In the genomic region with DNA sequence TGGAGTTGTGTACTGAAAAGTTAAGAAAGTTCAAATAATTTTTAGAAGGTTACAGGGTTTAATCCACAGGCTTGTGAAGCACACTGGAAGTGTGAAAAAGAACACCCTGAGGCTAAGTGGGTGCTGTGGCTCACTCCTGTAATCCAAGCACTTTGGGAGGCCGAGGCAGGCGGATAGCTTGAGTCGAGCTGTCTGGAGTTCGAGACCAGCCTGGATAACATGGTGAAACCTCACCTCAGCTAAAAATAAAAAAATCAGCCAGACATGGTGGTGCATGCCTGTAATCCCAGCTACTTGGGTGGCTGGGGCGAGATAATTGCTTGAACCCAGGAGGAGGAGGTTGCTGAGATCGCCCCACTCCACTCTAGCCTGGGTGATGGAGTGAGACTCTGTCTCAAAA, we compare ENCODE assay signal across 12 cellular contexts. TPM values are rescaled to one million over a fixed set of nuclear protein-coding genes. Genes with fewer than 3 reads are reported as not detected.
DNase-seq lines count a peak whose midpoint lies in the region; ATAC-seq and TF ChIP-seq lines count a peak whose summit lies in the region.
"Had no signal": no experiment of that assay in that cellular context is flagged by ENCODE, and none has a peak within 500 bp of the region (broad histone marks: within the 10 kb centered on the region; RNA-seq: fewer than 3 reads in every experiment).

No MANE protein-coding gene starts in this region.

- H3K9me3 ChIP-seq in RWPE2 (ENCODE audit: severe bottlenecking) (no peaks in the 10 kb centered on the region), right cardiac atrium (ENCODE audit: control insufficient read depth, low read length) (no peaks in the 10 kb centered on the region), gastrocnemius medialis (no peaks in the 10 kb centered on the region)

- TF ChIP-seq POLR2A in gastrocnemius medialis (IDR thresholded peaks at IDR 0.05): no peak

- TF ChIP-seq CTCF in C4-2B (conservative IDR thresholded peaks at IDR 0.05): no peak
- no peak for TF ChIP-seq CTCF in RWPE2 (IDR thresholded peaks at IDR 0.05; ENCODE audit: poor library complexity, severe bottlenecking)
- no peak for TF ChIP-seq CTCF in gastrocnemius medialis (IDR thresholded peaks at IDR 0.05 in 4 of 5, conservative IDR thresholded peaks at IDR 0.05 in 1 of 5)

- POLR2A ChIA-PET in activated CD4-positive, alpha-beta T cell treated with anti-CD3 and anti-CD28 coated beads, Interleukin-2, amount 10 ng/mL, durations not matched to agents 7 days and 5 days (lab: Charles Lee): no interaction called here

- peaks cover 14% of the 10 kb centered on the region for H3K4me1 ChIP-seq in RWPE2 (ENCODE audit: insufficient read depth, poor library complexity, severe bottlenecking)
- peaks cover 26% of the 10 kb centered on the region for H3K4me1 ChIP-seq in right cardiac atrium (ENCODE audit: control insufficient read depth, insufficient read depth, low read length)
- H3K4me1 ChIP-seq in gastrocnemius medialis: peaks cover 56 to 59% of the 10 kb centered on the region in 2 donors

- H3K36me3 Mint-ChIP-seq in activated CD4-positive, alpha-beta T cell treated with anti-CD3 and anti-CD28 coated beads, Interleukin-2, amount 10 ng/mL, durations not matched to agents 7 days and 5 days (ENCODE audit: low read depth): peaks cover 6% of the 10 kb centered on the region

- CTCF ChIA-PET in activated CD4-positive, alpha-beta T cell treated with anti-CD3 and anti-CD28 coated beads, Interleukin-2, amount 10 ng/mL, durations not matched to agents 7 days and 5 days (lab: Charles Lee): interaction anchor here (13.2 kb wide), 1 partner anchor 8 kb away, joined by 154 read pairs; no protein-coding TSS in a partner anchor

- H3K4me3 ChIP-seq in RWPE2 (ENCODE audit: severe bottlenecking) (no peak overlapping the region), right cardiac atrium (ENCODE audit: low read length) (no peak overlapping the region), gastrocnemius medialis (peak overlapping the region in 1 of 4 donors; percentile 19)
- H3K4me3 ChIP-seq: GM12878 had no signal

- H3K27me3 ChIP-seq in RWPE2 (ENCODE audit: insufficient read depth, poor library complexity, severe bottlenecking) (no peaks in the 10 kb centered on the region), right cardiac atrium (ENCODE audit: control insufficient read depth, insufficient read depth) (no peaks in the 10 kb centered on the region), gastrocnemius medialis (no peaks in the 10 kb centered on the region)

- H3K27ac ChIP-seq in C4-2B: peak overlapping the region; percentile 10; the same call in 1 of the 2 replicates
- peak overlapping the region; percentile 56 for H3K27ac ChIP-seq in RWPE2 (ENCODE audit: poor library complexity, severe bottlenecking)
- peak overlapping the region; percentile 99 for H3K27ac ChIP-seq in right cardiac atrium (ENCODE audit: low read length)
- H3K27ac ChIP-seq in gastrocnemius medialis: peak overlapping the region; percentile 95 to 99 (median 98)

- no peaks in the 10 kb centered on the region for H3K36me3 ChIP-seq in RWPE2 (ENCODE audit: low read depth)
- no peaks in the 10 kb centered on the region for H3K36me3 ChIP-seq in gastrocnemius medialis

- H3K9me3 Mint-ChIP-seq in activated CD4-positive, alpha-beta T cell treated with anti-CD3 and anti-CD28 coated beads, Interleukin-2, amount 10 ng/mL, durations not matched to agents 7 days and 5 days: peaks cover 2% of the 10 kb centered on the region
- H3K9me3 Mint-ChIP-seq in stimulated activated naive CD8-positive, alpha-beta T cell treated with anti-CD3 and anti-CD28 coated beads, Interleukin-15, amount 100 ng/mL, for 72 hours: no peaks in the 10 kb centered on the region

- no peak for ATAC-seq in RWPE2 (ENCODE audit: low read depth)
- no peak for ATAC-seq in right cardiac atrium
- no peak for ATAC-seq in gastrocnemius medialis
- no peak for ATAC-seq in stimulated activated naive CD8-positive, alpha-beta T cell treated with anti-CD3 and anti-CD28 coated beads, Interleukin-15, amount 100 ng/mL, for 72 hours
- ATAC-seq: GM12878, Panc1 had no signal

- in situ Hi-C loops in gastrocnemius medialis (cut with MboI; ENCODE audit: low sequenced_read_pairs in 4 of 4): no loop called here

- H3K4me3 Mint-ChIP-seq in activated CD4-positive, alpha-beta T cell treated with anti-CD3 and anti-CD28 coated beads, Interleukin-2, amount 10 ng/mL, durations not matched to agents 7 days and 5 days: no peak overlapping the region
- H3K4me3 Mint-ChIP-seq in stimulated activated naive CD8-positive, alpha-beta T cell treated with anti-CD3 and anti-CD28 coated beads, Interleukin-15, amount 100 ng/mL, for 72 hours: no peak overlapping the region

- H3K4me1 Mint-ChIP-seq in activated CD4-positive, alpha-beta T cell treated with anti-CD3 and anti-CD28 coated beads, Interleukin-2, amount 10 ng/mL, durations not matched to agents 7 days and 5 days: peaks cover 78% of the 10 kb centered on the region
- peaks cover 35% of the 10 kb centered on the region for H3K4me1 Mint-ChIP-seq in stimulated activated naive CD8-positive, alpha-beta T cell treated with anti-CD3 and anti-CD28 coated beads, Interleukin-15, amount 100 ng/mL, for 72 hours

- H3K27me3 Mint-ChIP-seq in activated CD4-positive, alpha-beta T cell treated with anti-CD3 and anti-CD28 coated beads, Interleukin-2, amount 10 ng/mL, durations not matched to agents 7 days and 5 days: no peaks in the 10 kb centered on the region
- no peaks in the 10 kb centered on the region for H3K27me3 Mint-ChIP-seq in stimulated activated naive CD8-positive, alpha-beta T cell treated with anti-CD3 and anti-CD28 coated beads, Interleukin-15, amount 100 ng/mL, for 72 hours

- 73% methylated on average over 6 of the region's 6 CpGs for WGBS in right cardiac atrium

- no peak overlapping the region for H3K27ac Mint-ChIP-seq in activated CD4-positive, alpha-beta T cell treated with anti-CD3 and anti-CD28 coated beads, Interleukin-2, amount 10 ng/mL, durations not matched to agents 7 days and 5 days
- no peak overlapping the region for H3K27ac Mint-ChIP-seq in stimulated activated naive CD8-positive, alpha-beta T cell treated with anti-CD3 and anti-CD28 coated beads, Interleukin-15, amount 100 ng/mL, for 72 hours

- DNase-seq in RWPE2 (ENCODE audit: low spot score): no peak
- DNase-seq in right cardiac atrium: no peak
- peak in 1 of 2 donors; percentile 15 for DNase-seq in gastrocnemius medialis
- DNase-seq in activated CD4-positive, alpha-beta T cell treated with anti-CD3 and anti-CD28 coated beads, Interleukin-2, amount 10 ng/mL, durations not matched to agents 7 days and 5 days: no peak
- DNase-seq in NCI-H69 (lab: John Stamatoyannopoulos, UW): no peak
- DNase-seq in NCI-H345 (lab: John Stamatoyannopoulos, UW): no peak
- no peak for DNase-seq in stimulated activated naive CD8-positive, alpha-beta T cell treated with anti-CD3 and anti-CD28 coated beads, Interleukin-15, amount 100 ng/mL, for 72 hours
- DNase-seq: activated CD4-positive, alpha-beta T cell treated with anti-CD3 and anti-CD28 coated beads, Interleukin-2, amount 50 U/mL, for 4 hours; occipital lobe had no signal

- intact Hi-C loops in right cardiac atrium (cut with DNase I) (no loop called here), gastrocnemius medialis (cut with DNase I; ENCODE audit: low total_unique reads) (no loop called here)

RNA-seq across cellular contexts. Expression of a gene that starts 9.8 kb away (rescaled TPM):
- total RNA-seq in right cardiac atrium (100 to 1,000 TPM; 548 to 806 (median 632) TPM), gastrocnemius medialis (1,000 to 10,000 TPM; 1,815 to 2,839 (median 2,202) TPM)
- 943 TPM for polyA plus RNA-seq in right cardiac atrium
- 100 to 1,000 TPM; 240 to 262 TPM for total RNA-seq in activated CD4-positive, alpha-beta T cell treated with anti-CD3 and anti-CD28 coated beads, Interleukin-2, amount 10 ng/mL, durations not matched to agents 7 days and 5 days

RNA-seq across cellular contexts. Expression of a gene that starts 22.1 kb away (rescaled TPM):
- total RNA-seq in right cardiac atrium (10 to 100 TPM; 51.4 to 54.4 (median 52.5) TPM), gastrocnemius medialis (10 to 100 TPM; 43.5 to 78.8 (median 59.4) TPM)
- 94.7 TPM for polyA plus RNA-seq in right cardiac atrium
- total RNA-seq in activated CD4-positive, alpha-beta T cell treated with anti-CD3 and anti-CD28 coated beads, Interleukin-2, amount 10 ng/mL, durations not matched to agents 7 days and 5 days: 10 to 100 TPM; 27.3 to 29.2 TPM

RNA-seq across cellular contexts. Expression of a gene that starts 22.2 kb away (rescaled TPM):
- total RNA-seq in right cardiac atrium: 1 to 10 TPM; 1.7 to 3.9 (median 3.7) TPM
- polyA plus RNA-seq in right cardiac atrium: 1.8 TPM
- 10 to 100 TPM in 1 of 4 donors, 1 to 10 TPM in 3; 3.3 to 19.0 (median 6.7) TPM for total RNA-seq in gastrocnemius medialis
- 1 to 10 TPM; 2.0 to 2.2 TPM for total RNA-seq in activated CD4-positive, alpha-beta T cell treated with anti-CD3 and anti-CD28 coated beads, Interleukin-2, amount 10 ng/mL, durations not matched to agents 7 days and 5 days

RNA-seq across cellular contexts. Expression of a gene that starts 28.7 kb away (rescaled TPM):
- total RNA-seq in right cardiac atrium: 10 to 100 TPM; 25.4 to 39.2 (median 28.4) TPM
- 11.9 TPM for polyA plus RNA-seq in right cardiac atrium
- 100 to 1,000 TPM in 1 of 4 donors, 10 to 100 TPM in 3; 37.1 to 108 (median 75.4) TPM for total RNA-seq in gastrocnemius medialis
- total RNA-seq in activated CD4-positive, alpha-beta T cell treated with anti-CD3 and anti-CD28 coated beads, Interleukin-2, amount 10 ng/mL, durations not matched to agents 7 days and 5 days: 10 to 100 TPM; 49.5 to 57.5 TPM

RNA-seq across cellular contexts. Expression of a gene that starts 35.0 kb away (rescaled TPM):
- total RNA-seq in right cardiac atrium (100 to 1,000 TPM in 2 of 4 donors, 10 to 100 TPM in 2; 65.1 to 164 (median 97.1) TPM), gastrocnemius medialis (100 to 1,000 TPM; 274 to 585 (median 420) TPM)
- polyA plus RNA-seq in right cardiac atrium: 116 TPM
- total RNA-seq in activated CD4-positive, alpha-beta T cell treated with anti-CD3 and anti-CD28 coated beads, Interleukin-2, amount 10 ng/mL, durations not matched to agents 7 days and 5 days: not detected
- total RNA-seq: GM12878, occipital lobe had no signal
- polyA plus RNA-seq: GM12878 had no signal

Comparison
In these comparisons a context has a peak if more than half of its experiments do, and no peak if none do; other contexts are left out.
1. H3K27ac ChIP-seq: peak in every context shown above with its lines; median percentile 99 in right cardiac atrium; 98 in gastrocnemius medialis; 56 in RWPE2; 10 in C4-2B.